21 cellular contexts compared by ENCODE assay signal in genomic region chr20:2320813-2321658, GRCh38. TPM values are rescaled to one million over a fixed set of nuclear protein-coding genes. Genes with fewer than 3 reads are reported as not detected.
DNase-seq lines count a peak whose midpoint lies in the region; ATAC-seq and TF ChIP-seq lines count a peak whose summit lies in the region.
"Had no signal": no experiment of that assay in that cellular context is flagged by ENCODE, and none has a peak within 500 bp of the region (broad histone marks: within the 10 kb centered on the region; RNA-seq: fewer than 3 reads in every experiment).

No MANE protein-coding gene starts in this region.

- no peaks in the 10 kb centered on the region for H3F3A ChIP-seq in GM23338 (replicated peaks; ENCODE audit: low read depth)

- H3K4me1 ChIP-seq in GM23338 (ENCODE audit: insufficient read depth): no peaks in the 10 kb centered on the region
- H3K4me1 ChIP-seq: Caco-2 had no signal

- H3K9me2 ChIP-seq in GM23338 (ENCODE audit: insufficient read depth): no peaks in the 10 kb centered on the region

- intact Hi-C loops in posterior vena cava (cut with DNase I): no loop called here

- peak; percentile 18 for DNase-seq in NCI-H2107 treated with DMSO at 0.1 percent for 48 hours (lab: John Stamatoyannopoulos, UW; ENCODE audit: unreplicated experiment)
- DNase-seq in NCI-H2107 (lab: John Stamatoyannopoulos, UW): no peak
- no peak for DNase-seq in GM23338 (ENCODE audit: low spot score)
- peak; percentile 26 for DNase-seq in posterior vena cava (ENCODE audit: low spot score)
- no peak for DNase-seq in COR-L47 (lab: John Stamatoyannopoulos, UW)
- DNase-seq: Caco-2, GDM1, GOT3, NCI-H1694, NCI-H2171, NCI-H510A, T-cell had no signal

- no peak overlapping the region for H3K4me3 Mint-ChIP-seq in GM23338
- H3K4me3 Mint-ChIP-seq: CD14-positive monocyte, T-cell had no signal

- no peaks in the 10 kb centered on the region for H3K27me3 ChIP-seq in GM23338 (ENCODE audit: insufficient read depth)

- H3K27ac ChIP-seq in GM23338 (ENCODE audit: low read depth): no peak overlapping the region
- H3K27ac ChIP-seq: HL-60, SK-N-MC had no signal

- no peaks in the 10 kb centered on the region for H3K36me3 ChIP-seq in GM23338 (ENCODE audit: insufficient read depth)

- H3K36me3 Mint-ChIP-seq in GM23338 (ENCODE audit: low read depth): no peaks in the 10 kb centered on the region
- H3K36me3 Mint-ChIP-seq: CD14-positive monocyte, T-cell had no signal

- H3K27ac Mint-ChIP-seq in GM23338: no peak overlapping the region
- H3K27ac Mint-ChIP-seq: T-cell had no signal

- H3K27me3 Mint-ChIP-seq in GM23338 (ENCODE audit: insufficient read depth, low read depth, poor library complexity): peaks cover 5% of the 10 kb centered on the region

- H2AFZ ChIP-seq in GM23338: peak overlapping the region; percentile 18; the same call in 1 of the 2 replicates

- no peak for ATAC-seq in GM23338
- peak; percentile 30 for ATAC-seq in esophagus mucosa
- ATAC-seq in HG02981 (IDR thresholded peaks at IDR 0.05; ENCODE audit: unreplicated experiment): no peak
- ATAC-seq: GM12878, Panc1, Right ventricle myocardium inferior, T-cell had no signal

- no peaks in the 10 kb centered on the region for H4K20me1 ChIP-seq in GM23338 (replicated peaks; ENCODE audit: insufficient read depth)

- TF ChIP-seq CTCF in GM23338 (conservative IDR thresholded peaks at IDR 0.05; ENCODE audit: low read depth in 2 of 2): no peak

- H3K79me2 ChIP-seq in GM23338 (replicated peaks; ENCODE audit: insufficient read depth): no peaks in the 10 kb centered on the region

- H3K4me3 ChIP-seq in GM23338: no peak overlapping the region
- H3K4me3 ChIP-seq: GM12878, SK-N-MC had no signal

- H3K4me1 Mint-ChIP-seq in GM23338: peaks cover 5% of the 10 kb centered on the region; the same call in 2 of the 3 replicates
- H3K4me1 Mint-ChIP-seq: T-cell had no signal

- no peak overlapping the region for H3K4me2 ChIP-seq in GM23338

- no peaks in the 10 kb centered on the region; the same call in 2 of the 3 replicates for H3K9me3 Mint-ChIP-seq in GM23338

TF ChIP-seq in GM23338, 12 proteins besides CTCF, POLR2A, EP300 and RAD21:
- TF ChIP-seq, protein P1, sequence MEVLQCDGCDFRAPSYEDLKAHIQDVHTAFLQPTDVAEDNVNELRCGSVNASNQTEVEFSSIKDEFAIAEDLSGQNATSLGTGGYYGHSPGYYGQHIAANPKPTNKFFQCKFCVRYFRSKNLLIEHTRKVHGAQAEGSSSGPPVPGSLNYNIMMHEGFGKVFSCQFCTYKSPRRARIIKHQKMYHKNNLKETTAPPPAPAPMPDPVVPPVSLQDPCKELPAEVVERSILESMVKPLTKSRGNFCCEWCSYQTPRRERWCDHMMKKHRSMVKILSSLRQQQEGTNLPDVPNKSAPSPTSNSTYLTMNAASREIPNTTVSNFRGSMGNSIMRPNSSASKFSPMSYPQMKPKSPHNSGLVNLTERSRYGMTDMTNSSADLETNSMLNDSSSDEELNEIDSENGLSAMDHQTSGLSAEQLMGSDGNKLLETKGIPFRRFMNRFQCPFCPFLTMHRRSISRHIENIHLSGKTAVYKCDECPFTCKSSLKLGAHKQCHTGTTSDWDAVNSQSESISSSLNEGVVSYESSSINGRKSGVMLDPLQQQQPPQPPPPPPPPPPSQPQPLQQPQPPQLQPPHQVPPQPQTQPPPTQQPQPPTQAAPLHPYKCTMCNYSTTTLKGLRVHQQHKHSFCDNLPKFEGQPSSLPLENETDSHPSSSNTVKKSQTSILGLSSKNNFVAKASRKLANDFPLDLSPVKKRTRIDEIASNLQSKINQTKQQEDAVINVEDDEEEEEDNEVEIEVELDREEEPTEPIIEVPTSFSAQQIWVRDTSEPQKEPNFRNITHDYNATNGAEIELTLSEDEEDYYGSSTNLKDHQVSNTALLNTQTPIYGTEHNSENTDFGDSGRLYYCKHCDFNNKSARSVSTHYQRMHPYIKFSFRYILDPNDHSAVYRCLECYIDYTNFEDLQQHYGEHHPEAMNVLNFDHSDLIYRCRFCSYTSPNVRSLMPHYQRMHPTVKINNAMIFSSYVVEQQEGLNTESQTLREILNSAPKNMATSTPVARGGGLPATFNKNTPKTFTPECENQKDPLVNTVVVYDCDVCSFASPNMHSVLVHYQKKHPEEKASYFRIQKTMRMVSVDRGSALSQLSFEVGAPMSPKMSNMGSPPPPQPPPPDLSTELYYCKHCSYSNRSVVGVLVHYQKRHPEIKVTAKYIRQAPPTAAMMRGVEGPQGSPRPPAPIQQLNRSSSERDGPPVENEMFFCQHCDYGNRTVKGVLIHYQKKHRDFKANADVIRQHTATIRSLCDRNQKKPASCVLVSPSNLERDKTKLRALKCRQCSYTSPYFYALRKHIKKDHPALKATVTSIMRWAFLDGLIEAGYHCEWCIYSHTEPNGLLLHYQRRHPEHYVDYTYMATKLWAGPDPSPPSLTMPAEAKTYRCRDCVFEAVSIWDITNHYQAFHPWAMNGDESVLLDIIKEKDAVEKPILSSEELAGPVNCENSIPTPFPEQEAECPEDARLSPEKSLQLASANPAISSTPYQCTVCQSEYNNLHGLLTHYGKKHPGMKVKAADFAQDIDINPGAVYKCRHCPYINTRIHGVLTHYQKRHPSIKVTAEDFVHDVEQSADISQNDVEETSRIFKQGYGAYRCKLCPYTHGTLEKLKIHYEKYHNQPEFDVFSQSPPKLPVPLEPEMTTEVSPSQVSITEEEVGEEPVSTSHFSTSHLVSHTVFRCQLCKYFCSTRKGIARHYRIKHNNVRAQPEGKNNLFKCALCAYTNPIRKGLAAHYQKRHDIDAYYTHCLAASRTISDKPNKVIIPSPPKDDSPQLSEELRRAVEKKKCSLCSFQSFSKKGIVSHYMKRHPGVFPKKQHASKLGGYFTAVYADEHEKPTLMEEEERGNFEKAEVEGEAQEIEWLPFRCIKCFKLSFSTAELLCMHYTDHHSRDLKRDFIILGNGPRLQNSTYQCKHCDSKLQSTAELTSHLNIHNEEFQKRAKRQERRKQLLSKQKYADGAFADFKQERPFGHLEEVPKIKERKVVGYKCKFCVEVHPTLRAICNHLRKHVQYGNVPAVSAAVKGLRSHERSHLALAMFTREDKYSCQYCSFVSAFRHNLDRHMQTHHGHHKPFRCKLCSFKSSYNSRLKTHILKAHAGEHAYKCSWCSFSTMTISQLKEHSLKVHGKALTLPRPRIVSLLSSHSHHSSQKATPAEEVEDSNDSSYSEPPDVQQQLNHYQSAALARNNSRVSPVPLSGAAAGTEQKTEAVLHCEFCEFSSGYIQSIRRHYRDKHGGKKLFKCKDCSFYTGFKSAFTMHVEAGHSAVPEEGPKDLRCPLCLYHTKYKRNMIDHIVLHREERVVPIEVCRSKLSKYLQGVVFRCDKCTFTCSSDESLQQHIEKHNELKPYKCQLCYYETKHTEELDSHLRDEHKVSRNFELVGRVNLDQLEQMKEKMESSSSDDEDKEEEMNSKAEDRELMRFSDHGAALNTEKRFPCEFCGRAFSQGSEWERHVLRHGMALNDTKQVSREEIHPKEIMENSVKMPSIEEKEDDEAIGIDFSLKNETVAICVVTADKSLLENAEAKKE (CRISPR knock-in tag; IDR thresholded peaks at IDR 0.05): no peak
- TF ChIP-seq NANOG (IDR thresholded peaks at IDR 0.05; ENCODE audit: borderline replicate concordance): no peak
- TF ChIP-seq JUNB (IDR thresholded peaks at IDR 0.05; ENCODE audit: unreplicated experiment): no peak
- no peak for TF ChIP-seq REST (IDR thresholded peaks at IDR 0.05; ENCODE audit: unreplicated experiment)
- no peak for TF ChIP-seq STAT1 (IDR thresholded peaks at IDR 0.05; ENCODE audit: unreplicated experiment)
- TF ChIP-seq CREB1 (CRISPR knock-in tag; IDR thresholded peaks at IDR 0.05; ENCODE audit: low read depth): no peak
- TF ChIP-seq ZNF114 (CRISPR knock-in tag; IDR thresholded peaks at IDR 0.05): no peak
- no peak for TF ChIP-seq POLR2AphosphoS5 (IDR thresholded peaks at IDR 0.05; ENCODE audit: low read depth)

RNA-seq across cellular contexts. Expression of gene TGM3, which starts 25.2 kb away (rescaled TPM):
- 0.08 TPM in 1 of 2 replicates, not detected in the other for total RNA-seq in GM23338 (2014; rRNA removed; shearing (Covaris generic))
- 0.08 TPM in 1 of 2 replicates, not detected in the other for polyA plus RNA-seq in GM23338 (2016; fragmentation: Nextera tagmentation; extraction: Ambion mirVana)
- total RNA-seq in esophagus mucosa (1,379 TPM), posterior vena cava (not detected)
- total RNA-seq: GM12878, LHCN-M2, Right ventricle myocardium inferior, T-cell had no signal
- polyA plus RNA-seq: CD14-positive monocyte, GM12878 had no signal

RNA-seq across cellular contexts. Expression of gene TGM6, which starts 59.7 kb away (rescaled TPM):
- not detected in 2 replicates for total RNA-seq in GM23338 (2014; rRNA removed; shearing (Covaris generic))
- not detected in 2 replicates for polyA plus RNA-seq in GM23338 (2016; fragmentation: Nextera tagmentation; extraction: Ambion mirVana)
- total RNA-seq in esophagus mucosa (not detected), posterior vena cava (not detected)
- total RNA-seq: Caco-2, GM12878, LHCN-M2, Right ventricle myocardium inferior, T-cell had no signal
- polyA plus RNA-seq: CD14-positive monocyte, GM12878 had no signal

Comparison
In these comparisons a context has a peak if more than half of its experiments do, and no peak if none do; other contexts are left out.
1. DNase-seq: peak in NCI-H2107 treated with DMSO at 0.1 percent for 48 hours (single experiment) and posterior vena cava (single experiment); none in NCI-H2107 (single experiment), GM23338 (single experiment) and COR-L47 (single experiment).
2. RNA of gene TGM3, which starts 25.2 kb away (total RNA-seq): 1,379 TPM in esophagus mucosa (single experiment); 0.08 TPM in GM23338 and not detected in posterior vena cava; every median in the first group is over 1,000 times any median in the second.